ENCODE assay signal across 29 cellular contexts in the genomic region with DNA sequence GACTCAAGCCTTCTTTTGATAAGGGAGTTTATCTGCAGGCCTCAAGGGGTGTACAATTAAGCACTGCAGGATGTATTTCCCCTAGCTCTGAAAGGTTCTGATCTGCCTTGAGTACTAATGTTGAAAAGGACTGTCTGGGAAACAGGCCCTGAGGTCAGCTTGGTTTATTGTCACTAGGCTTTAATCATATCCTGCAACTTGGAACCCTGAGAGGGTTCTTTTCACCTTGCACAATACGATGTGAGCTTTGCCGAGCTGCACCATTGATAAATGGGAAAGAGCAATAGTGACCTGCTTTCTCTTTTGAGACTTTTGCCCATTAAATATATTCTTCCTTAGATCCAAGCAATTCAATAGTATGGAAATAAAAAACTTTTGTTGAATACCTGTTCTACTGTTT. TPM values are rescaled to one million over a fixed set of nuclear protein-coding genes. Genes with fewer than 3 reads are reported as not detected.
"Had no signal": no experiment of that assay in that cellular context is flagged by ENCODE, and none has a peak within 500 bp of the region (broad histone marks: within the 10 kb centered on the region; RNA-seq: fewer than 3 reads in every experiment).

No MANE protein-coding gene starts in this region.

- H3K4me3 ChIP-seq: dorsolateral prefrontal cortex, gastrocnemius medialis, neural progenitor cell, prostate gland, right atrium auricular region, smooth muscle cell, suprapubic skin, transverse colon, vagina had no signal

- H3K27ac ChIP-seq: dorsolateral prefrontal cortex, epithelial cell of prostate, gastrocnemius medialis, neural progenitor cell, parathyroid adenoma, prostate gland, right atrium auricular region, suprapubic skin, transverse colon, vagina had no signal

- H3K4me2 ChIP-seq: neural progenitor cell, smooth muscle cell had no signal

- ATAC-seq: esophagus mucosa; gastrocnemius medialis; naive thymus-derived CD4-positive, alpha-beta T cell; sciatic nerve; stimulated activated naive CD8-positive, alpha-beta T cell treated with anti-CD3 and anti-CD28 coated beads, Interleukin-15, amount 100 ng/mL, for 72 hours had no signal

- H2AFZ ChIP-seq: neural progenitor cell, parathyroid adenoma had no signal

- DNase-seq: cortex of kidney; dorsolateral prefrontal cortex; effector CD4-positive, alpha-beta T cell; gastrocnemius medialis; mesendoderm; midbrain; naive thymus-derived CD4-positive, alpha-beta T cell; stimulated activated CD4-positive, alpha-beta T cell treated with anti-CD3 and anti-CD28 coated beads, Interleukin-12 subunit alpha, Interleukin-12 subunit beta, amount 100 ng/mL, for 4 hours; stimulated activated CD4-positive, alpha-beta T cell treated with anti-CD3 and anti-CD28 coated beads, Interleukin-1b, Interleukin-23, amount 100 ng/mL, for 48 hours; stimulated activated CD4-positive, alpha-beta T cell treated with anti-CD3 and anti-CD28 coated beads, Interleukin-4, amount 100 ng/mL, for 1 hour; stimulated activated CD8-positive, alpha-beta memory T cell treated with anti-CD3 and anti-CD28 coated beads, Interleukin-4, amount 100 ng/mL, for 48 hours; stimulated activated naive CD4-positive, alpha-beta T cell; stimulated activated naive CD8-positive, alpha-beta T cell treated with anti-CD3 and anti-CD28 coated beads, Interleukin-15, amount 100 ng/mL, for 72 hours; transverse colon had no signal

- H3K36me3 ChIP-seq: gastrocnemius medialis, neural progenitor cell, prostate gland, right atrium auricular region, suprapubic skin, transverse colon, vagina had no signal

- H3K27me3 ChIP-seq: dorsolateral prefrontal cortex, gastrocnemius medialis, neural progenitor cell, right atrium auricular region, suprapubic skin, transverse colon, vagina had no signal

- H3K9ac ChIP-seq: neural progenitor cell, parathyroid adenoma had no signal

- H3K9me3 ChIP-seq: gastrocnemius medialis, prostate gland, right atrium auricular region, suprapubic skin, transverse colon, vagina had no signal

- H3K4me1 ChIP-seq: gastrocnemius medialis, parathyroid adenoma, prostate gland, right atrium auricular region had no signal

RNA-seq across cellular contexts. Expression of gene HORMAD2, which starts 31.6 kb away (rescaled TPM):
- total RNA-seq: esophagus mucosa, gastrocnemius medialis, glomerular endothelial cell, lung microvascular endothelial cell, mucosa of gallbladder, right atrium auricular region, sciatic nerve, suprapubic skin, transverse colon, ureter, vagina had no signal
- polyA plus RNA-seq: keratinocyte; naive thymus-derived CD4-positive, alpha-beta T cell; smooth muscle cell had no signal
